28 cellular contexts compared by ENCODE assay signal in the genomic region with DNA sequence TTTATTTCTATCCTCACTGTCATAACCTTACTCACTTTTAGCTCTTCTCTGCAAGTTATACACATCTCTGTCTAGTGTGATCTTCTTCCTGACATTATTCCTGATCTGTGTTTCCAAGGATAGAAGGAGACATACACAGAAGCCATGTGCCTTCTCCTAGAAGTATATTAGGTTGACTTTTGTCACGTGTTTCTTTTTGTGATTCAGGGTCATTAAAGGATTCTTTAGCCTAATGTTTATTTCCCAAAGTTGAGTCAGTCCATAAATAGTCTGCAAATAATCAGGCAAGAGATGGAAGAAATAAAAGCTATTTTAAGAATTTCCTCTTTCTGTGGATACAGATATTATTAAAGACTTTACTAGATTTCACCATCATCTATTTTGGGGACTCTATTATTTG.
"Had no signal": no experiment of that assay in that cellular context is flagged by ENCODE, and none has a peak within 500 bp of the region (broad histone marks: within the 10 kb centered on the region; RNA-seq: fewer than 3 reads in every experiment).

No MANE protein-coding gene starts in this region.

- H2AFZ ChIP-seq: hepatocyte, parathyroid adenoma had no signal

- H3K27ac ChIP-seq: colonic mucosa, esophagus muscularis mucosa, foreskin keratinocyte, gastroesophageal sphincter, heart left ventricle, hepatocyte, parathyroid adenoma, testis, tibial nerve, upper lobe of left lung had no signal

- H3K9ac ChIP-seq: parathyroid adenoma had no signal

- DNase-seq: colonic mucosa; dermis blood vessel endothelial cell; effector memory CD4-positive, alpha-beta T cell; foreskin keratinocyte; heart left ventricle; kidney; mesenchymal stem cell; mucosa of descending colon; naive B cell; stimulated activated CD4-positive, alpha-beta T cell treated with anti-CD3 and anti-CD28 coated beads, Interleukin-12 subunit alpha, Interleukin-12 subunit beta, amount 100 ng/mL, for 4 hours; stimulated activated CD4-positive, alpha-beta T cell treated with anti-CD3 and anti-CD28 coated beads, Interleukin-1b, Interleukin-23, amount 100 ng/mL, for 48 hours; stimulated activated CD4-positive, alpha-beta T cell treated with anti-CD3 and anti-CD28 coated beads, Interleukin-4, amount 100 ng/mL, for 24 hours; stimulated activated naive CD8-positive, alpha-beta T cell treated with anti-CD3 and anti-CD28 coated beads, Interleukin-15, Interleukin-2, amounts not matched to agents 100 U/mL and 50 U/mL, for 24 hours; substantia nigra; testis; upper lobe of left lung had no signal

- H3K9me3 ChIP-seq: colonic mucosa, esophagus muscularis mucosa, testis, tibial nerve, upper lobe of left lung had no signal

- FAIRE-seq: endothelial cell of umbilical vein, kidney, urothelium cell line had no signal

- H3K4me2 ChIP-seq: hepatocyte, smooth muscle cell had no signal

- H3K4me1 ChIP-seq: colonic mucosa, esophagus muscularis mucosa, foreskin keratinocyte, gastroesophageal sphincter, heart left ventricle, parathyroid adenoma, testis, tibial nerve, upper lobe of left lung had no signal

- H3K27me3 ChIP-seq: colonic mucosa, esophagus muscularis mucosa, foreskin keratinocyte, gastroesophageal sphincter, heart left ventricle, hepatocyte, testis, tibial nerve, upper lobe of left lung had no signal

- H3K4me3 ChIP-seq: colonic mucosa, esophagus muscularis mucosa, gastroesophageal sphincter, heart left ventricle, hepatocyte, mucosa of descending colon, smooth muscle cell, testis, tibial nerve, upper lobe of left lung had no signal

- H3K36me3 ChIP-seq: colonic mucosa, esophagus muscularis mucosa, gastroesophageal sphincter, heart left ventricle, tibial nerve, upper lobe of left lung had no signal

- H3K79me2 ChIP-seq: hepatocyte, parathyroid adenoma had no signal

- ATAC-seq: foreskin keratinocyte; gastroesophageal sphincter; heart left ventricle; left lobe of liver; mucosa of descending colon; natural killer cell treated with Interleukin-12 subunit alpha and Interleukin-12 subunit beta and Interleukin-15 and Interleukin-18, amount 100 ng/mL, for 72 hours; sciatic nerve; stimulated activated effector memory CD8-positive, alpha-beta T cell treated with anti-CD3 and anti-CD28 coated beads, Interleukin-12 subunit alpha, Interleukin-12 subunit beta, amount 100 ng/mL, for 72 hours; stimulated activated naive CD8-positive, alpha-beta T cell treated with anti-CD3 and anti-CD28 coated beads, Interleukin-15, Interleukin-2, amounts not matched to agents 100 U/mL and 50 U/mL, for 24 hours had no signal
